In the genomic region with DNA sequence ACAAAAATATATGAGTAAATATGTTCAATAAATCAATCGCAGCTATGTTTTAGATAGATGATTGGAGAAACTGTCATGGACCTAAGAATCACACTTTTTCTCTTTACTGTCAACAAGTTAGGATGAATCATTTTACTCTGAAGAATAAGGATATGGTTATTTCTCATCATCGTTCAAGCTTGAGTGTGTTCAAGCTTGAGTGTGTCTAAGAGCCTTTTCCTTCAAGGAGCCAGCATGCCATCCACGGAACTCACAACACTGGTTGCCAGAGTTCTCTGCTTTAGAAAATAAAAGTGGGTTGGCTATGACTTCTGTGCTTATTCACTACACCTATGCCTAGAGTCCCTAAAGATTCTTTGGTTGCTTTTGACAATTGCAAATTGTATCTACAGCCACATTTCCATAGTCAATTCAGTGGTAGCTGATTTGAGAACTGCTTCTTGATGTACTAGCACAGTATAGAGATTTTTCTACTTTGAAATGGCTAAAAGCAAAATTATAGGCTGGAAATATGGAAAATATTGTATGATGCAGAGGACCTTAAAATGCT, we compare ENCODE assay signal across 11 cellular contexts. TPM values are rescaled to one million over a fixed set of nuclear protein-coding genes. Genes with fewer than 3 reads are reported as not detected.
DNase-seq lines count a peak whose midpoint lies in the region; ATAC-seq and TF ChIP-seq lines count a peak whose summit lies in the region.
"Had no signal": no experiment of that assay in that cellular context is flagged by ENCODE, and none has a peak within 500 bp of the region (broad histone marks: within the 10 kb centered on the region; RNA-seq: fewer than 3 reads in every experiment).

No MANE protein-coding gene starts in this region.

- no peak overlapping the region for H2AFZ ChIP-seq in mammary epithelial cell (ENCODE audit: low read depth, low read length)

- no peaks in the 10 kb centered on the region for H3K27me3 ChIP-seq in mammary epithelial cell (ENCODE audit: insufficient read depth, low read length)
- no peaks in the 10 kb centered on the region for H3K27me3 ChIP-seq in breast epithelium
- H3K27me3 ChIP-seq: BE2C had no signal

- H3K27me3 Mint-ChIP-seq in activated CD8-positive, alpha-beta T cell treated with anti-CD3 and anti-CD28 coated beads for 36 hours: no peaks in the 10 kb centered on the region
- no peaks in the 10 kb centered on the region for H3K27me3 Mint-ChIP-seq in type B pancreatic cell

- no peaks in the 10 kb centered on the region for H3K79me2 ChIP-seq in mammary epithelial cell (ENCODE audit: insufficient read depth, low read length)

- dilution Hi-C loops in mammary epithelial cell (cut with HindIII; ENCODE audit: low sequenced_read_pairs): no loop called here

- H3K4me1 ChIP-seq in mammary epithelial cell (ENCODE audit: insufficient read depth, low read length) (peaks cover 5% of the 10 kb centered on the region), breast epithelium (no peaks in the 10 kb centered on the region)

- no peak overlapping the region for H3K9ac ChIP-seq in mammary epithelial cell (ENCODE audit: insufficient read depth, low read length)

- H3K9me3 ChIP-seq in mammary epithelial cell (replicated peaks; ENCODE audit: insufficient read depth, low read length): no peaks in the 10 kb centered on the region
- H3K9me3 ChIP-seq in breast epithelium: no peaks in the 10 kb centered on the region
- H3K9me3 ChIP-seq: BE2C had no signal

- intact Hi-C loops in mammary epithelial cell (cut with micrococcal nuclease): loop anchor here (5.0 kb wide), 1 partner anchor 205 kb away; no protein-coding TSS in a partner anchor
- intact Hi-C loops in breast epithelium (cut with DNase I; ENCODE audit: low total_unique reads): no loop called here
- intact Hi-C loops in activated CD8-positive, alpha-beta T cell treated with anti-CD3 and anti-CD28 coated beads for 36 hours (cut with micrococcal nuclease): loop anchor here (10.0 kb wide), 1 partner anchor 473 kb away; no protein-coding TSS in a partner anchor

- H4K20me1 ChIP-seq in mammary epithelial cell (ENCODE audit: insufficient read depth, low read length): no peaks in the 10 kb centered on the region

- peak overlapping the region; percentile 72 for H3K4me2 ChIP-seq in mammary epithelial cell (ENCODE audit: insufficient read depth, low read depth, low read length)

- WGBS in mammary epithelial cell (ENCODE audit: low coverage, missing lambda C conversion rate): 98% methylated on average over 3 of the region's 3 CpGs

- H3K4me3 Mint-ChIP-seq in activated CD8-positive, alpha-beta T cell treated with anti-CD3 and anti-CD28 coated beads for 36 hours: peak overlapping the region; percentile 80
- H3K4me3 Mint-ChIP-seq in type B pancreatic cell: peak overlapping the region; percentile 89

- peaks cover 18% of the 10 kb centered on the region for H3K4me1 Mint-ChIP-seq in activated CD8-positive, alpha-beta T cell treated with anti-CD3 and anti-CD28 coated beads for 36 hours (ENCODE audit: low read depth)
- peaks cover 19% of the 10 kb centered on the region for H3K4me1 Mint-ChIP-seq in type B pancreatic cell (ENCODE audit: unreplicated experiment)

- in situ Hi-C loops in mammary epithelial cell (cut with MboI; ENCODE audit: low sequenced_read_pairs in 2 of 2): no loop called here

- DNase-seq in mammary epithelial cell: no peak
- DNase-seq in breast epithelium (ENCODE audit: low spot score in 2 of 2): no peak
- DNase-seq in activated CD8-positive, alpha-beta T cell treated with anti-CD3 and anti-CD28 coated beads for 36 hours: no peak
- peak; percentile 53 for DNase-seq in inferior parietal cortex (ENCODE audit: extremely low spot score)
- no peak for DNase-seq in type B pancreatic cell (ENCODE audit: extremely low spot score, unreplicated experiment)
- DNase-seq in KG1 (lab: John Stamatoyannopoulos, UW): no peak
- no peak for DNase-seq in NCI-H226
- DNase-seq: activated CD8-positive, alpha-beta memory T cell treated with anti-CD3 and anti-CD28 coated beads, Interleukin-2, amount 50 U/mL, for 48 hours had no signal

- POLR2A ChIA-PET in activated CD8-positive, alpha-beta T cell treated with anti-CD3 and anti-CD28 coated beads for 36 hours (lab: Charles Lee): interaction anchor here (0.8 to 2.3 kb wide), 8 partner anchors 47 to 170 kb away, joined by 3 to 14 read pairs (median 4); a partner anchor contains a TSS

- peak overlapping the region; percentile 94 for H3K27ac Mint-ChIP-seq in activated CD8-positive, alpha-beta T cell treated with anti-CD3 and anti-CD28 coated beads for 36 hours
- peak overlapping the region; percentile 34 for H3K27ac Mint-ChIP-seq in type B pancreatic cell

- H3K9me3 Mint-ChIP-seq in activated CD8-positive, alpha-beta T cell treated with anti-CD3 and anti-CD28 coated beads for 36 hours: peaks cover 5% of the 10 kb centered on the region
- peaks cover 9% of the 10 kb centered on the region for H3K9me3 Mint-ChIP-seq in type B pancreatic cell

- H3K27ac ChIP-seq in mammary epithelial cell (ENCODE audit: insufficient read depth, low read depth, low read length) (no peak overlapping the region), breast epithelium (peak overlapping the region in 1 of 2 donors; percentile 50)

- no peaks in the 10 kb centered on the region for H3K36me3 Mint-ChIP-seq in activated CD8-positive, alpha-beta T cell treated with anti-CD3 and anti-CD28 coated beads for 36 hours (ENCODE audit: low read depth)
- H3K36me3 Mint-ChIP-seq in type B pancreatic cell: no peaks in the 10 kb centered on the region

- no peak for ATAC-seq in activated CD8-positive, alpha-beta T cell treated with anti-CD3 and anti-CD28 coated beads for 36 hours
- ATAC-seq in GM18873 (IDR thresholded peaks at IDR 0.05; ENCODE audit: low FRiP score, unreplicated experiment): no peak

- no peak for TF ChIP-seq POLR2A in breast epithelium (IDR thresholded peaks at IDR 0.05)

- BruUV-seq in mammary epithelial cell (replicated peaks; lab: Mats Ljungman, UMichigan): no TSS peak

- TF ChIP-seq CTCF in mammary epithelial cell (conservative IDR thresholded peaks at IDR 0.05 in 1 of 2, IDR thresholded peaks at IDR 0.05 in 1 of 2; ENCODE audit: extremely low read depth in 1 of 2, insufficient read depth in 1 of 2, low read depth in 1 of 2, low read length in 2 of 2) (no peak), breast epithelium (IDR thresholded peaks at IDR 0.05) (no peak), type B pancreatic cell (conservative IDR thresholded peaks at IDR 0.05) (no peak)
- TF ChIP-seq CTCF in activated CD8-positive, alpha-beta T cell treated with anti-CD3 and anti-CD28 coated beads for 36 hours (IDR thresholded peaks at IDR 0.05): no peak

- H3K36me3 ChIP-seq in mammary epithelial cell (ENCODE audit: insufficient read depth, low read length) (no peaks in the 10 kb centered on the region), breast epithelium (no peaks in the 10 kb centered on the region)
- H3K36me3 ChIP-seq: BE2C had no signal

- H3K4me3 ChIP-seq in mammary epithelial cell (replicated peaks in 1 of 3; ENCODE audit: insufficient read depth in 1 of 3, low read depth in 2 of 3, low read length in 3 of 3) (no peak overlapping the region), breast epithelium (no peak overlapping the region)

- CTCF ChIA-PET in mammary epithelial cell (lab: Charles Lee; ENCODE audit: low non-redundant PET): interaction anchor here (0.6 to 0.7 kb wide), 2 partner anchors 654 to 1881 kb away, joined by 3 to 6 read pairs; no protein-coding TSS in a partner anchor
- CTCF ChIA-PET in activated CD8-positive, alpha-beta T cell treated with anti-CD3 and anti-CD28 coated beads for 36 hours (lab: Charles Lee): interaction anchor here (0.7 to 4.6 kb wide), 24 partner anchors 10 to 1656 kb away, joined by 3 to 85 read pairs (median 5); a partner anchor contains a TSS

RNA-seq across cellular contexts. Expression of a gene that starts 58.1 kb away (rescaled TPM):
- 1 to 10 TPM in 1 of 2 donors, under 1 TPM in 1; 0.17 to 1.7 TPM for total RNA-seq in mammary epithelial cell
- 1.3 TPM for polyA plus RNA-seq in mammary epithelial cell
- polyA minus RNA-seq in mammary epithelial cell: 0.88 TPM
- under 1 TPM in 2 of 3 donors, not detected in 1; under 0.01 to 0.88 TPM for total RNA-seq in breast epithelium
- total RNA-seq in activated CD8-positive, alpha-beta T cell treated with anti-CD3 and anti-CD28 coated beads for 36 hours: not detected
- 102 and 382 TPM in 2 replicates for total RNA-seq in type B pancreatic cell (ENCODE audit: low replicate concordance)
- total RNA-seq: T-helper 1 cell treated with Interleukin-12 subunit alpha and Interleukin-12 subunit beta and Interleukin-4 antibody, amounts not matched to agents 30 ng/mL and 1 ng/mL, for 36 hours had no signal

Comparison
In these comparisons a context has a peak if more than half of its experiments do, and no peak if none do; other contexts are left out.
1. RNA of a gene that starts 58.1 kb away (total RNA-seq): 102 to 382 TPM in type B pancreatic cell; 0.17 to 1.7 TPM in mammary epithelial cell, under 0.01 to 0.88 TPM in breast epithelium and not detected in activated CD8-positive, alpha-beta T cell treated with anti-CD3 and anti-CD28 coated beads for 36 hours; every median in the first group is over 10 times any median in the second.